In the genomic region with DNA sequence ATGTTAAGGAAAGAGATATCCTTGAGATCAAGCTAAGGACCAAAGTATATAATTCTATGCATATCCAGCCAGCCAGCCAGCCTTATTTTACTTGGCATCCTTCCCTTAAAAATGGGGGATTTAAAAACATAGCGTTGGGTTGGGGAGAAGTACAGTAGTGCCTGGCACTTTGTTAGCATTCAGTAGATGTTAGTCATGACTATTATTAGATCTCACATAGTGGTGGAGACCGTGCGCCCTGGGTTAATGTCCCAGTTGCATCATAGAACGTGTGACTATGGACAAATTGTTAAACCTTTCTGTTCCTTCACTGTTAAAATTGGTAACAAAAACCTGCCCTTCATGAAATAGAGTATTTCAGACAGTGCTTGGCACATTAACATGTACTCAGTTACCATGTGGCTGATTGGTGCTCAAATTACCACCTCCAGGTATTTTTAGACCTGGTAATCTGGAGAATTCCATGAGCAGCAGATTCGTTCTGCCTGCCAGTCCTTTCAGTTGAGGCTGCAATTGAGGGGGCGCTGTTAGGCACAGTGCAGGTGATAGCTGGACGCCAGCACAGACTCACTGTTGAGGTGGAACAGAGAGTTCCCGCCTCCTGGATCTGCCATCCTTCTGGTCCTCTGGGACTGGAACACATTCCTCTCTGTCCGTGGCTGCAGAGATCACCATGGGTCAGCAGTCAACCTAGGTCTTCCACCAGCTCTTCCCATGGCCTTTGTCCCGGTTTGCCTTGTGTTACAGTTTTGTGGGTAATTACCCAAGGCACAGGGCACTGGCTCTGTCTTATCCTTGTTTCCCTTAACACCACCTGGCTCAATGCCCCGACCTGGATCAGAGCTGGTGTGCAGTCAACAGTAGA, we compare ENCODE assay signal across 8 cellular contexts. TPM values are rescaled to one million over a fixed set of nuclear protein-coding genes. Genes with fewer than 3 reads are reported as not detected.
DNase-seq lines count a peak whose midpoint lies in the region; ATAC-seq and TF ChIP-seq lines count a peak whose summit lies in the region.

No MANE protein-coding gene starts in this region.

- H3K4me1 ChIP-seq in ACC112 (ENCODE audit: control insufficient read depth, insufficient read depth, low read length, unreplicated experiment), result peaks cover 38% of the 10 kb centered on the region
- H3K4me1 ChIP-seq in MM.1S (ENCODE audit: low read length), result no peaks in the 10 kb centered on the region

- H3K79me2 ChIP-seq in ACC112 (ENCODE audit: control insufficient read depth, insufficient read depth, low read length, unreplicated experiment) (peaks cover 10% of the 10 kb centered on the region), MM.1S (ENCODE audit: low read length) (no peaks in the 10 kb centered on the region)

- H3K36me3 ChIP-seq in ACC112 (ENCODE audit: insufficient read depth, low read length) (peaks cover 43% of the 10 kb centered on the region), MM.1S (replicated peaks; ENCODE audit: insufficient read depth, low read length) (peaks cover 4% of the 10 kb centered on the region; the same call in 1 of the 2 replicates)

- H3K4me3 ChIP-seq in ACC112 (ENCODE audit: low read depth, low read length) (peak overlapping the region; percentile 62; the same call in 1 of the 2 replicates), MM.1S (ENCODE audit: low read length) (no peak overlapping the region)

- peak; percentile 96 for ATAC-seq in left lobe of liver

- no peaks in the 10 kb centered on the region for H3K9me2 ChIP-seq in MM.1S (replicated peaks; ENCODE audit: insufficient read depth, low read length)

- TF ChIP-seq CTCF in MM.1S (IDR thresholded peaks at IDR 0.05; ENCODE audit: low read length), result no peak

- H3K27me3 ChIP-seq in ACC112 (ENCODE audit: insufficient read depth, low read length), result no peaks in the 10 kb centered on the region
- H3K27me3 ChIP-seq in MM.1S (replicated peaks; ENCODE audit: insufficient read depth, low read length), result no peaks in the 10 kb centered on the region

- H3K4me2 ChIP-seq in MM.1S (ENCODE audit: low read depth, low read length), result no peak overlapping the region

- H3K9ac ChIP-seq in MM.1S (ENCODE audit: low read length), result no peak overlapping the region

- H2AFZ ChIP-seq in ACC112 (ENCODE audit: low read length, unreplicated experiment) (no peak overlapping the region), MM.1S (ENCODE audit: low read length) (no peak overlapping the region)

- no peaks in the 10 kb centered on the region for H4K20me1 ChIP-seq in MM.1S (ENCODE audit: insufficient read depth, low read length)

- H3K9me3 ChIP-seq in MM.1S (replicated peaks; ENCODE audit: insufficient read depth, low read length), result no peaks in the 10 kb centered on the region

- H3F3A ChIP-seq in MM.1S (ENCODE audit: insufficient read depth, low read length), result no peaks in the 10 kb centered on the region; the same call in 1 of the 2 replicates

- H3K27ac ChIP-seq in ACC112 (ENCODE audit: low read depth, low read length) (peak overlapping the region; percentile 98), MM.1S (ENCODE audit: low read length) (no peak overlapping the region)

- peak; percentile 38 for DNase-seq in HS-27A (ENCODE audit: low read depth)
- peak; percentile 23 for DNase-seq in cerebellar cortex (ENCODE audit: low spot score)
- DNase-seq in left lobe of liver (ENCODE audit: low spot score), result peak; percentile 84
- no peak for DNase-seq in MM.1S
- no peak for DNase-seq in NCI-H526 treated with DMSO at 0.1 percent for 48 hours (lab: John Stamatoyannopoulos, UW)
- no peak for DNase-seq in ecto neural progenitor cell (ENCODE audit: low spot score)
- no peak for DNase-seq in DMS79 (lab: John Stamatoyannopoulos, UW)

RNA-seq across cellular contexts. Expression of a gene that starts 31.7 kb away (rescaled TPM):
- 28.1 TPM for total RNA-seq in left lobe of liver

RNA-seq across cellular contexts. Expression of a gene that starts 52.2 kb away (rescaled TPM):
- total RNA-seq in left lobe of liver, result 5.1 TPM

Comparison
In these comparisons a context has a peak if more than half of its experiments do, and no peak if none do; other contexts are left out.
1. DNase-seq: peak in HS-27A (single experiment), cerebellar cortex (single experiment) and left lobe of liver (single experiment); none in MM.1S (single experiment), NCI-H526 treated with DMSO at 0.1 percent for 48 hours (single experiment), ecto neural progenitor cell (single experiment) and DMS79 (single experiment).